Comparison of ENCODE assay signal across 18 cellular contexts in genomic region chr20:59611286-59611685, GRCh38. TPM values are rescaled to one million over a fixed set of nuclear protein-coding genes. Genes with fewer than 3 reads are reported as not detected.
"Had no signal": no experiment of that assay in that cellular context is flagged by ENCODE, and none has a peak within 500 bp of the region (broad histone marks: within the 10 kb centered on the region; RNA-seq: fewer than 3 reads in every experiment).

No MANE protein-coding gene starts in this region.

- H3K4me3 Mint-ChIP-seq: activated CD4-positive, alpha-beta memory T cell treated with anti-CD3 and anti-CD28 coated beads, Interleukin-2, amount 10 ng/mL, durations not matched to agents 7 days and 5 days; activated CD4-positive, alpha-beta T cell treated with anti-CD3 and anti-CD28 coated beads for 36 hours; activated naive CD8-positive, alpha-beta T cell treated with anti-CD3 and anti-CD28 coated beads for 36 hours; brain; central memory CD8-positive, alpha-beta T cell; dendritic cell treated with granulocyte-macrophage colony-stimulating factor and Interleukin-4, amounts not matched to agents 40 ng/mL and 50 ng/mL, for 4 days; mesothelial cell of epicardium; stimulated activated naive B cell treated with anti-CD40 and anti-IgM and Interleukin-4, amounts not matched to agents 10 μg/mL and 1 μg/mL and 100 μg/mL, for 72 hours; T-helper 1 cell treated with Interleukin-12 subunit alpha and Interleukin-12 subunit beta and Interleukin-4 antibody, amounts not matched to agents 30 μg/mL and 1 μg/mL, for 36 hours had no signal

- H3K27ac ChIP-seq: gastrocnemius medialis, lower lobe of right lung, transverse colon, vagina, WERI-Rb-1 had no signal

- DNase-seq: activated CD4-positive, alpha-beta memory T cell treated with anti-CD3 and anti-CD28 coated beads, Interleukin-2, amount 10 ng/mL, durations not matched to agents 7 days and 5 days; activated CD4-positive, alpha-beta T cell treated with anti-CD3 and anti-CD28 coated beads for 36 hours; activated naive CD8-positive, alpha-beta T cell treated with anti-CD3 and anti-CD28 coated beads for 36 hours; gastrocnemius medialis; lower lobe of right lung; stimulated activated CD4-positive, alpha-beta T cell treated with anti-CD3 and anti-CD28 coated beads, Interleukin-15, amount 100 ng/mL, for 24 hours; stimulated activated CD4-positive, alpha-beta T cell treated with anti-CD3 and anti-CD28 coated beads, Interleukin-4, amount 100 ng/mL, for 1 hour; stimulated activated naive B cell treated with anti-CD40 and anti-IgM and Interleukin-4, amounts not matched to agents 10 μg/mL and 1 μg/mL and 100 μg/mL, for 72 hours; transverse colon; WERI-Rb-1 had no signal

- H3K9me3 ChIP-seq: gastrocnemius medialis, lower lobe of right lung, transverse colon, vagina had no signal

- H3K27ac Mint-ChIP-seq: activated CD4-positive, alpha-beta memory T cell treated with anti-CD3 and anti-CD28 coated beads, Interleukin-2, amount 10 ng/mL, durations not matched to agents 7 days and 5 days; activated CD4-positive, alpha-beta T cell treated with anti-CD3 and anti-CD28 coated beads for 36 hours; activated naive CD8-positive, alpha-beta T cell treated with anti-CD3 and anti-CD28 coated beads for 36 hours; brain; dendritic cell treated with granulocyte-macrophage colony-stimulating factor and Interleukin-4, amounts not matched to agents 40 ng/mL and 50 ng/mL, for 4 days; mesothelial cell of epicardium; stimulated activated naive B cell treated with anti-CD40 and anti-IgM and Interleukin-4, amounts not matched to agents 10 μg/mL and 1 μg/mL and 100 μg/mL, for 72 hours; T-helper 1 cell treated with Interleukin-12 subunit alpha and Interleukin-12 subunit beta and Interleukin-4 antibody, amounts not matched to agents 30 μg/mL and 1 μg/mL, for 36 hours had no signal

- H3K4me1 Mint-ChIP-seq: activated CD4-positive, alpha-beta memory T cell treated with anti-CD3 and anti-CD28 coated beads, Interleukin-2, amount 10 ng/mL, durations not matched to agents 7 days and 5 days; activated CD4-positive, alpha-beta T cell treated with anti-CD3 and anti-CD28 coated beads for 36 hours; activated naive CD8-positive, alpha-beta T cell treated with anti-CD3 and anti-CD28 coated beads for 36 hours; central memory CD8-positive, alpha-beta T cell; mesothelial cell of epicardium; stimulated activated naive B cell treated with anti-CD40 and anti-IgM and Interleukin-4, amounts not matched to agents 10 μg/mL and 1 μg/mL and 100 μg/mL, for 72 hours had no signal

- H3K36me3 ChIP-seq: gastrocnemius medialis, lower lobe of right lung, transverse colon, vagina, WERI-Rb-1 had no signal

- H3K36me3 Mint-ChIP-seq: activated naive CD8-positive, alpha-beta T cell treated with anti-CD3 and anti-CD28 coated beads for 36 hours; mesothelial cell of epicardium had no signal

- H3K27me3 ChIP-seq: vagina had no signal

- H3K4me3 ChIP-seq: gastrocnemius medialis, lower lobe of right lung, transverse colon, vagina had no signal

- H3K9me3 Mint-ChIP-seq: activated CD4-positive, alpha-beta memory T cell treated with anti-CD3 and anti-CD28 coated beads, Interleukin-2, amount 10 ng/mL, durations not matched to agents 7 days and 5 days; activated naive CD8-positive, alpha-beta T cell treated with anti-CD3 and anti-CD28 coated beads for 36 hours; brain; central memory CD8-positive, alpha-beta T cell; dendritic cell treated with granulocyte-macrophage colony-stimulating factor and Interleukin-4, amounts not matched to agents 40 ng/mL and 50 ng/mL, for 4 days; stimulated activated naive B cell treated with anti-CD40 and anti-IgM and Interleukin-4, amounts not matched to agents 10 μg/mL and 1 μg/mL and 100 μg/mL, for 72 hours; T-helper 1 cell treated with Interleukin-12 subunit alpha and Interleukin-12 subunit beta and Interleukin-4 antibody, amounts not matched to agents 30 μg/mL and 1 μg/mL, for 36 hours had no signal

- H3K4me1 ChIP-seq: gastrocnemius medialis, lower lobe of right lung, transverse colon, vagina had no signal

RNA-seq across cellular contexts. Expression of gene PHACTR3, which starts 6.9 kb away (rescaled TPM):
- total RNA-seq: activated CD4-positive, alpha-beta memory T cell treated with anti-CD3 and anti-CD28 coated beads, Interleukin-2, amount 10 ng/mL, durations not matched to agents 7 days and 5 days; activated CD4-positive, alpha-beta T cell treated with anti-CD3 and anti-CD28 coated beads for 36 hours; activated naive CD8-positive, alpha-beta T cell treated with anti-CD3 and anti-CD28 coated beads for 36 hours; myocyte; osteocyte had no signal
